In the genomic region with DNA sequence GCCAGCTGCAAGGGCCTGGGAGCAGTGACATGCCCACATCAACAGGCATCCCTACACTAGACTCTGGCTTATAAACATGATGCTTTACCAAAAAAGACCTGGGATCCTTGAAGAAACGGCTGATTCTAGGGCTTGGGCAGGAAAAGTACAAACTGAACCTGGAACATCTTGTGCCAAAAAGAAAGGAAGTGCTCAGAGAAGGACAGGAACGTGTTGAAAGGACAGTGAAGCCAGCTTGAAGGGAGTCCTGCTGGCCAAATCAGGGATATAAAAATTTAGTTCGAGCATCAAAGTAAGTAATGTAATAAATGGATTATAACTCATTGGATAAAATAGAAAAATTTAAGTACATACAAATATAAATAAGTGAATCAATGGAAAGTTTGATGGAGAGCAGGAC, we compare ENCODE assay signal across 1 cellular context.
TF ChIP-seq lines count a peak whose summit lies in the region.

No MANE protein-coding gene starts in this region.

TF ChIP-seq in IMR-90, 13 proteins besides CTCF, POLR2A, EP300 and RAD21:
- TF ChIP-seq, protein P1, sequence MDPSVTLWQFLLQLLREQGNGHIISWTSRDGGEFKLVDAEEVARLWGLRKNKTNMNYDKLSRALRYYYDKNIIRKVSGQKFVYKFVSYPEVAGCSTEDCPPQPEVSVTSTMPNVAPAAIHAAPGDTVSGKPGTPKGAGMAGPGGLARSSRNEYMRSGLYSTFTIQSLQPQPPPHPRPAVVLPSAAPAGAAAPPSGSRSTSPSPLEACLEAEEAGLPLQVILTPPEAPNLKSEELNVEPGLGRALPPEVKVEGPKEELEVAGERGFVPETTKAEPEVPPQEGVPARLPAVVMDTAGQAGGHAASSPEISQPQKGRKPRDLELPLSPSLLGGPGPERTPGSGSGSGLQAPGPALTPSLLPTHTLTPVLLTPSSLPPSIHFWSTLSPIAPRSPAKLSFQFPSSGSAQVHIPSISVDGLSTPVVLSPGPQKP (IDR thresholded peaks at IDR 0.05; ENCODE audit: borderline replicate concordance, low read depth, low read length), result no peak
- TF ChIP-seq RFX5 (IDR thresholded peaks at IDR 0.05; ENCODE audit: low read depth, low read length) (no peak), MAZ (IDR thresholded peaks at IDR 0.05; ENCODE audit: borderline replicate concordance, low read depth, low read length) (no peak), RCOR1 (IDR thresholded peaks at IDR 0.05; ENCODE audit: insufficient replicate concordance, low read length) (no peak), CHD1 (IDR thresholded peaks at IDR 0.05; ENCODE audit: low read depth, low read length) (no peak), BHLHE40 (IDR thresholded peaks at IDR 0.05; ENCODE audit: low read depth, low read length) (no peak), NFE2L2 (IDR thresholded peaks at IDR 0.05; ENCODE audit: low read depth, low read length) (no peak), FOS (IDR thresholded peaks at IDR 0.05; ENCODE audit: low read depth, low read length) (no peak), MAFK (IDR thresholded peaks at IDR 0.05; ENCODE audit: low read depth, low read length) (no peak), SMC3 (IDR thresholded peaks at IDR 0.05; ENCODE audit: low read depth, low read length) (no peak), MXI1 (IDR thresholded peaks at IDR 0.05; ENCODE audit: borderline replicate concordance, low read depth, low read length) (no peak), CEBPB (IDR thresholded peaks at IDR 0.05; ENCODE audit: low read depth, low read length) (no peak)
- TF ChIP-seq, protein P2, sequence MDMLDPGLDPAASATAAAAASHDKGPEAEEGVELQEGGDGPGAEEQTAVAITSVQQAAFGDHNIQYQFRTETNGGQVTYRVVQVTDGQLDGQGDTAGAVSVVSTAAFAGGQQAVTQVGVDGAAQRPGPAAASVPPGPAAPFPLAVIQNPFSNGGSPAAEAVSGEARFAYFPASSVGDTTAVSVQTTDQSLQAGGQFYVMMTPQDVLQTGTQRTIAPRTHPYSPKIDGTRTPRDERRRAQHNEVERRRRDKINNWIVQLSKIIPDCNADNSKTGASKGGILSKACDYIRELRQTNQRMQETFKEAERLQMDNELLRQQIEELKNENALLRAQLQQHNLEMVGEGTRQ (IDR thresholded peaks at IDR 0.05; ENCODE audit: low read depth, low read length), result no peak
